Comparison of ENCODE assay signal across 19 cellular contexts in the genomic region with DNA sequence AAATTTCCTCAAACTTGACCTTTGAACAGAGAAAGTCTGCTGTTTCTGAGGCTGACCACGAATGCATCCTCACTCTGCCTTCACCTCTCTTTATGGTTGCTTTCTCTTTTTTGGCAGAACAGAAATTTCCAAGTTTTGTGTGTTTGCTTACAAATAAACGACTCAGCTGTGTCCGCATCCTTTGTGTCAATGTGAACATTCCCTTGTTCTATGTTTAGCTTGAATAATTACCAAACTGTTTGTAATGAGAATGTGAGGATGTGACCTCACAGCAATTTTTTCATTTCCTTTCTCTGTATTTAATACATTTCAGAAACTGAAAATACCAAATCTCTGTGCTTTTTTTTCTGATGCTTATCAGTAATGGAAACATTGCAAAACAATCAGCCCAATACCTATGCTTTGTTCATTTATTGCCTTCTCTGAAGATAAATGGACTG.
DNase-seq lines count a peak whose midpoint lies in the region; ATAC-seq and TF ChIP-seq lines count a peak whose summit lies in the region.
"Had no signal": no experiment of that assay in that cellular context is flagged by ENCODE, and none has a peak within 500 bp of the region (broad histone marks: within the 10 kb centered on the region; RNA-seq: fewer than 3 reads in every experiment).

No MANE protein-coding gene starts in this region.

- H2AFZ ChIP-seq in ACC112 (ENCODE audit: low read length, unreplicated experiment), result peak overlapping the region; percentile 47
- peak overlapping the region; percentile 51 for H2AFZ ChIP-seq in OCI-LY3 (ENCODE audit: low read depth, low read length)

- no peaks in the 10 kb centered on the region for H3K27me3 Mint-ChIP-seq in activated CD8-positive, alpha-beta T cell treated with anti-CD3 and anti-CD28 coated beads, Interleukin-2, amount 10 ng/mL, durations not matched to agents 7 days and 5 days (ENCODE audit: low read depth)

- H3K27ac ChIP-seq in ACC112 (ENCODE audit: low read depth, low read length) (no peak overlapping the region), OCI-LY3 (ENCODE audit: low read length) (peak overlapping the region; percentile 99)
- H3K27ac ChIP-seq in effector memory CD4-positive, alpha-beta T cell (ENCODE audit: insufficient read depth, low read length, poor library complexity, severe bottlenecking), result no peak overlapping the region
- H3K27ac ChIP-seq: C4-2B, SJSA1 had no signal

- ATAC-seq in HG02885 (IDR thresholded peaks at IDR 0.05; ENCODE audit: poor library complexity, unreplicated experiment), result no peak
- ATAC-seq in activated CD8-positive, alpha-beta T cell treated with anti-CD3 and anti-CD28 coated beads, Interleukin-2, amount 10 ng/mL, durations not matched to agents 7 days and 5 days, result no peak

- H3K36me3 Mint-ChIP-seq in activated CD8-positive, alpha-beta T cell treated with anti-CD3 and anti-CD28 coated beads, Interleukin-2, amount 10 ng/mL, durations not matched to agents 7 days and 5 days (ENCODE audit: low read depth), result no peaks in the 10 kb centered on the region

- DNase-seq in dermis blood vessel endothelial cell (peak; percentile 70), iris pigment epithelial cell (ENCODE audit: low read depth) (peak; percentile 14)
- no peak for DNase-seq in activated CD4-positive, alpha-beta T cell treated with anti-CD3 and anti-CD28 coated beads for 48 hours
- no peak for DNase-seq in activated CD8-positive, alpha-beta T cell treated with anti-CD3 and anti-CD28 coated beads, Interleukin-2, amount 10 ng/mL, durations not matched to agents 7 days and 5 days
- DNase-seq in effector memory CD4-positive, alpha-beta T cell, result no peak
- DNase-seq: DMS 273 treated with DMSO at 0.1 percent for 48 hours; H9; MV-4-11; NCI-H1417; NCI-H1930; NCI-H526 treated with DMSO at 0.1 percent for 48 hours; NK-92 treated with Interleukin-12 subunit alpha and Interleukin-12 subunit beta, amount 100 ng/mL, for 24 hours; OCI-M1; RPMI8226 had no signal

- POLR2A ChIA-PET in activated CD8-positive, alpha-beta T cell treated with anti-CD3 and anti-CD28 coated beads, Interleukin-2, amount 10 ng/mL, durations not matched to agents 7 days and 5 days (lab: Charles Lee), result no interaction called here

- no peaks in the 10 kb centered on the region for H3K9me3 Mint-ChIP-seq in activated CD8-positive, alpha-beta T cell treated with anti-CD3 and anti-CD28 coated beads, Interleukin-2, amount 10 ng/mL, durations not matched to agents 7 days and 5 days (ENCODE audit: insufficient read depth)
- H3K9me3 Mint-ChIP-seq: H9 had no signal

- peaks cover 5% of the 10 kb centered on the region for H3K4me1 Mint-ChIP-seq in activated CD8-positive, alpha-beta T cell treated with anti-CD3 and anti-CD28 coated beads, Interleukin-2, amount 10 ng/mL, durations not matched to agents 7 days and 5 days (ENCODE audit: low read depth)

- H3K36me3 ChIP-seq in ACC112 (ENCODE audit: insufficient read depth, low read length) (no peaks in the 10 kb centered on the region), OCI-LY3 (replicated peaks; ENCODE audit: low read depth, low read length) (peaks cover under 1% of the 10 kb centered on the region)
- H3K36me3 ChIP-seq in effector memory CD4-positive, alpha-beta T cell (ENCODE audit: control insufficient read depth, insufficient read depth, low read length), result no peaks in the 10 kb centered on the region
- H3K36me3 ChIP-seq: SJSA1 had no signal

- H3K79me2 ChIP-seq in ACC112 (ENCODE audit: control insufficient read depth, insufficient read depth, low read length, unreplicated experiment), result no peaks in the 10 kb centered on the region
- no peaks in the 10 kb centered on the region for H3K79me2 ChIP-seq in OCI-LY3 (ENCODE audit: low read length)

- H3K4me3 Mint-ChIP-seq in activated CD8-positive, alpha-beta T cell treated with anti-CD3 and anti-CD28 coated beads, Interleukin-2, amount 10 ng/mL, durations not matched to agents 7 days and 5 days, result no peak overlapping the region
- H3K4me3 Mint-ChIP-seq: H9 had no signal

- H3K9ac ChIP-seq in OCI-LY3 (ENCODE audit: low read length), result peak overlapping the region; percentile 46

- H3K4me3 ChIP-seq in ACC112 (ENCODE audit: low read depth, low read length) (no peak overlapping the region; the same call in 1 of the 2 replicates), OCI-LY3 (ENCODE audit: low read length) (peak overlapping the region; percentile 16)
- no peak overlapping the region for H3K4me3 ChIP-seq in effector memory CD4-positive, alpha-beta T cell (ENCODE audit: insufficient read depth, low read depth, low read length, poor library complexity, severe bottlenecking)
- H3K4me3 ChIP-seq: SJSA1 had no signal

- H3K27ac Mint-ChIP-seq in activated CD8-positive, alpha-beta T cell treated with anti-CD3 and anti-CD28 coated beads, Interleukin-2, amount 10 ng/mL, durations not matched to agents 7 days and 5 days, result no peak overlapping the region

- H3K9me3 ChIP-seq in OCI-LY3 (ENCODE audit: insufficient read depth, low read length), result no peaks in the 10 kb centered on the region
- H3K9me3 ChIP-seq in effector memory CD4-positive, alpha-beta T cell (ENCODE audit: control insufficient read depth, low read length), result no peaks in the 10 kb centered on the region
- H3K9me3 ChIP-seq: SJSA1 had no signal

- H3K4me1 ChIP-seq in ACC112 (ENCODE audit: control insufficient read depth, insufficient read depth, low read length, unreplicated experiment), result peaks cover 12% of the 10 kb centered on the region
- H3K4me1 ChIP-seq in OCI-LY3 (ENCODE audit: low read length), result peaks cover 66% of the 10 kb centered on the region
- no peaks in the 10 kb centered on the region for H3K4me1 ChIP-seq in effector memory CD4-positive, alpha-beta T cell (ENCODE audit: control insufficient read depth, insufficient read depth, low read length, poor library complexity, severe bottlenecking)

- no peaks in the 10 kb centered on the region for H4K20me1 ChIP-seq in OCI-LY3 (ENCODE audit: insufficient read depth, low read length)

- H3K27me3 ChIP-seq in ACC112 (ENCODE audit: insufficient read depth, low read length) (no peaks in the 10 kb centered on the region), OCI-LY3 (ENCODE audit: low read depth, low read length) (no peaks in the 10 kb centered on the region)
- H3K27me3 ChIP-seq in effector memory CD4-positive, alpha-beta T cell (replicated peaks; ENCODE audit: control insufficient read depth, insufficient read depth, low read length, poor library complexity, severe bottlenecking), result no peaks in the 10 kb centered on the region
- H3K27me3 ChIP-seq: SJSA1 had no signal

- peak overlapping the region; percentile 69 for H3K4me2 ChIP-seq in OCI-LY3 (ENCODE audit: low read length)

- CTCF ChIA-PET in activated CD8-positive, alpha-beta T cell treated with anti-CD3 and anti-CD28 coated beads, Interleukin-2, amount 10 ng/mL, durations not matched to agents 7 days and 5 days (lab: Charles Lee), result no interaction called here

- TF ChIP-seq CTCF in OCI-LY3 (IDR thresholded peaks at IDR 0.05; ENCODE audit: low read depth, low read length), result no peak

Comparison
In these comparisons a context has a peak if more than half of its experiments do, and no peak if none do; other contexts are left out.
1. DNase-seq: peak in dermis blood vessel endothelial cell (single experiment) and iris pigment epithelial cell (single experiment); none in activated CD4-positive, alpha-beta T cell treated with anti-CD3 and anti-CD28 coated beads for 48 hours (single experiment), activated CD8-positive, alpha-beta T cell treated with anti-CD3 and anti-CD28 coated beads, Interleukin-2, amount 10 ng/mL, durations not matched to agents 7 days and 5 days (single experiment) and effector memory CD4-positive, alpha-beta T cell (0 of 3).